8 cellular contexts compared by ENCODE assay signal in the genomic region with DNA sequence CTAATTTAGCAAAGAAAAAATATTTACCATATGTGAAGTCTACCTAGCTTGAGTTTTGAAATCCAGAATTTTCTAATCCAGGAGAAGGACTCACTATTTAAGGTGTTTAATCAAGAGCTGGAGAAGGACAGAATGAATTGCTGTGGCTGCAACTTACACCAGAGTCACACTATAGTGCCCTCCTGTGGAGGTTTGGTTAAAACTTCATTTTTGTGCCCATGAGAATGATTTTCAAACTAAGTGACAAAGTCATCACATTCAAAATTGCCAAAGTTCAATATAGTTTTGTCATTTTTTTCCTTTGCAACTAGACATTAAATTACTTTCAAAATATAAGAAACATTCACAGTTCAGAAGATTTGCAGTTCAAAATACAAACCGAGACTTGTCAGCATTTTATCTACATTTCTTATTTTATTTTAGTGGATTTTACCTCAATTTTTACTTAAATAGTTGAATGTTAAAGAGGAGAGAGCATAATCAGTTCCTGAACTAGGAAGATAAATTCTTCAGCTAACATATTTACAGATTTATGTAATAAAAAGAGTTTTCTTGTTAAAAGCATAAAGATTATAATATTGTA.
A peak's percentile ranks its signal among the peaks of the same experiment; 100 is the strongest.
DNase-seq lines count a peak whose midpoint lies in the region; ATAC-seq, FAIRE-seq and TF ChIP-seq lines count a peak whose summit lies in the region.

No MANE protein-coding gene starts in this region.

- no peaks in the 10 kb centered on the region for H3K9me1 ChIP-seq in keratinocyte (ENCODE audit: control insufficient read depth, extremely low read depth, insufficient read depth, low read length)

- no peaks in the 10 kb centered on the region for H3K4me1 Mint-ChIP-seq in astrocyte (ENCODE audit: low read depth, unreplicated experiment)

- H2AFZ ChIP-seq in astrocyte (ENCODE audit: low read depth, low read length) = no peak overlapping the region
- H2AFZ ChIP-seq in keratinocyte (ENCODE audit: control insufficient read depth, low read length) = no peak overlapping the region

- H3K27me3 ChIP-seq in astrocyte (ENCODE audit: insufficient read depth, low read length) (no peaks in the 10 kb centered on the region), keratinocyte (ENCODE audit: control insufficient read depth, extremely low read depth, insufficient read depth, low read length) (no peaks in the 10 kb centered on the region)

- DNase-seq in AG10803 (ENCODE audit: low read depth) (peak; percentile 59), GM10266 (ENCODE audit: extremely low spot score) (no peak), NCI-H1694 treated with DMSO at 0.1 percent for 48 hours (lab: John Stamatoyannopoulos, UW) (peak; percentile 41), astrocyte (ENCODE audit: low read depth) (peak; percentile 24), keratinocyte (ENCODE audit: low read depth, low spot score) (no peak), ureter (ENCODE audit: low spot score) (peak; percentile 44)

- no peak overlapping the region for H3K27ac Mint-ChIP-seq in astrocyte (ENCODE audit: unreplicated experiment)

- H3K4me3 ChIP-seq in AG10803 (ENCODE audit: low read length) (no peak overlapping the region), astrocyte (ENCODE audit: insufficient read depth, low read depth, low read length) (no peak overlapping the region), keratinocyte (ENCODE audit: control insufficient read depth in 2 of 3, extremely low read depth in 1 of 3, insufficient read depth in 2 of 3, low read depth in 1 of 3, low read length in 3 of 3) (no peak overlapping the region)

- no peak for ATAC-seq in GM21737 (IDR thresholded peaks at IDR 0.05; ENCODE audit: unreplicated experiment)
- ATAC-seq in HG02884 (IDR thresholded peaks at IDR 0.05; ENCODE audit: unreplicated experiment) = no peak

- H3K9me3 ChIP-seq in astrocyte (ENCODE audit: insufficient read depth, low read depth, low read length) (no peaks in the 10 kb centered on the region), keratinocyte (ENCODE audit: control insufficient read depth, low read depth, low read length) (no peaks in the 10 kb centered on the region)

- dilution Hi-C loops in keratinocyte (cut with MboI; ENCODE audit: extremely low pct_ligation_motif_present, low sequenced_read_pairs) = no loop called here

- H3K79me2 ChIP-seq in astrocyte (ENCODE audit: insufficient read depth, low read length) = no peaks in the 10 kb centered on the region
- no peaks in the 10 kb centered on the region for H3K79me2 ChIP-seq in keratinocyte (ENCODE audit: control insufficient read depth, insufficient read depth, low read length)

- no peak overlapping the region for H3K4me2 ChIP-seq in astrocyte (ENCODE audit: low read length)
- no peak overlapping the region for H3K4me2 ChIP-seq in keratinocyte (ENCODE audit: control insufficient read depth, extremely low read depth, insufficient read depth, low read depth, low read length)

- peaks cover 5% of the 10 kb centered on the region for H3K9me3 Mint-ChIP-seq in astrocyte (ENCODE audit: unreplicated experiment)

- no peaks in the 10 kb centered on the region for H3K36me3 ChIP-seq in astrocyte (ENCODE audit: insufficient read depth, low read length)
- H3K36me3 ChIP-seq in keratinocyte (ENCODE audit: control insufficient read depth in 2 of 2, extremely low read depth in 1 of 2, insufficient read depth in 2 of 2, low read length in 2 of 2) = no peaks in the 10 kb centered on the region

- FAIRE-seq in astrocyte (lab: Jason Lieb, UNC) = no peak
- peak; percentile 84 for FAIRE-seq in keratinocyte (lab: Jason Lieb, UNC)

- H3K4me1 ChIP-seq in astrocyte (ENCODE audit: insufficient read depth, low read length) = no peaks in the 10 kb centered on the region
- H3K4me1 ChIP-seq in keratinocyte (ENCODE audit: control insufficient read depth, extremely low read depth, insufficient read depth, low read length) = no peaks in the 10 kb centered on the region

- peak; percentile 80 for TF ChIP-seq CTCF in AG10803 (conservative IDR thresholded peaks at IDR 0.05; ENCODE audit: low read length)
- peak; percentile 48 for TF ChIP-seq CTCF in GM10266 (IDR thresholded peaks at IDR 0.05; ENCODE audit: control insufficient read depth, insufficient read depth, low read depth, missing control alignments)
- peak; percentile 73 for TF ChIP-seq CTCF in astrocyte (IDR thresholded peaks at IDR 0.05; ENCODE audit: insufficient read depth, low read depth, low read length)
- peak; percentile 53 to 58 (median 54) for TF ChIP-seq CTCF in keratinocyte (optimal IDR thresholded peaks at IDR 0.05 in 1 of 3, IDR thresholded peaks at IDR 0.05 in 1 of 3, conservative IDR thresholded peaks at IDR 0.05 in 1 of 3; ENCODE audit: extremely low read depth in 1 of 3, insufficient read depth in 2 of 3, low read length in 3 of 3)

- no peaks in the 10 kb centered on the region for H3K27me3 Mint-ChIP-seq in astrocyte (ENCODE audit: low read depth, unreplicated experiment)

- no peaks in the 10 kb centered on the region for H3K36me3 Mint-ChIP-seq in astrocyte (ENCODE audit: low read depth, unreplicated experiment)

- H3K9ac ChIP-seq in astrocyte (ENCODE audit: low read length) = no peak overlapping the region
- H3K9ac ChIP-seq in keratinocyte (ENCODE audit: control insufficient read depth, extremely low read depth, insufficient read depth, low read length) = no peak overlapping the region

- H3K27ac ChIP-seq in astrocyte (ENCODE audit: low read depth, low read length) (no peak overlapping the region), keratinocyte (ENCODE audit: control insufficient read depth, insufficient read depth, low read length) (no peak overlapping the region)

- H4K20me1 ChIP-seq in astrocyte (ENCODE audit: insufficient read depth, low read length) (no peaks in the 10 kb centered on the region), keratinocyte (ENCODE audit: control insufficient read depth, extremely low read depth, insufficient read depth, low read length) (no peaks in the 10 kb centered on the region)

- H3K4me3 Mint-ChIP-seq in astrocyte (ENCODE audit: unreplicated experiment) = no peak overlapping the region

Comparison
In these comparisons a context has a peak if more than half of its experiments do, and no peak if none do; other contexts are left out.
1. DNase-seq: peak in AG10803 (single experiment), NCI-H1694 treated with DMSO at 0.1 percent for 48 hours (single experiment), astrocyte (single experiment) and ureter (single experiment); none in GM10266 (single experiment) and keratinocyte (single experiment).
2. Peak in every context shown above with its lines, with median percentiles within 50 percentile points of each other: CTCF ChIP-seq.